ENCODE assay signal across 8 cellular contexts in genomic region chr1:203650012-203650836, GRCh38. TPM values are rescaled to one million over a fixed set of nuclear protein-coding genes. Genes with fewer than 3 reads are reported as not detected.
DNase-seq lines count a peak whose midpoint lies in the region; ATAC-seq and TF ChIP-seq lines count a peak whose summit lies in the region.

No MANE protein-coding gene starts in this region.

- H3K9me3 Mint-ChIP-seq in central memory CD8-positive, alpha-beta T cell, result no peaks in the 10 kb centered on the region

- ATAC-seq in GM19463 (IDR thresholded peaks at IDR 0.05; ENCODE audit: unreplicated experiment) (peak; percentile 53), lung (ENCODE audit: insufficient read depth, low FRiP score) (peak; percentile 56)
- ATAC-seq in activated CD4-positive, CD25-positive, alpha-beta regulatory T cell treated with anti-CD3 and anti-CD28 coated beads, Interleukin-2, amount 50 U/mL, for 24 hours, result peak; percentile 50 to 53
- ATAC-seq in central memory CD8-positive, alpha-beta T cell (replicated peaks; ENCODE audit: extremely low read depth, poor library complexity, severe bottlenecking), result peak; percentile 40

- peaks cover 67% of the 10 kb centered on the region for H3K4me1 Mint-ChIP-seq in central memory CD8-positive, alpha-beta T cell

- peak overlapping the region; percentile 16; the same call in 1 of the 2 replicates for H3K9ac ChIP-seq in BLaER1

- peak overlapping the region; percentile 91 for H3K27ac Mint-ChIP-seq in central memory CD8-positive, alpha-beta T cell (ENCODE audit: low read depth)

- H3K9me3 ChIP-seq in BLaER1 (no peaks in the 10 kb centered on the region), lung (ENCODE audit: control insufficient read depth in 2 of 2, insufficient read depth in 1 of 2, low read length in 1 of 2) (no peaks in the 10 kb centered on the region)

- TF ChIP-seq CTCF in lung (IDR thresholded peaks at IDR 0.05; ENCODE audit: control extremely low read depth, extremely low read depth), result no peak

- H3K4me2 ChIP-seq in BLaER1, result peak overlapping the region; percentile 90

- peaks cover 8% of the 10 kb centered on the region for H3K36me3 ChIP-seq in BLaER1
- peaks cover 0 to 4% of the 10 kb centered on the region in 2 donors for H3K36me3 ChIP-seq in lung (ENCODE audit: control insufficient read depth in 2 of 2, insufficient read depth in 2 of 2, low read length in 2 of 2)

- H3K4me1 ChIP-seq in BLaER1 (peaks cover 54% of the 10 kb centered on the region), lung (ENCODE audit: control insufficient read depth in 2 of 2, insufficient read depth in 2 of 2, low read length in 2 of 2) (peaks cover 21 to 25% of the 10 kb centered on the region in 2 donors)

- 12 to 19% methylated on average over 40 to 42 of the region's 42 CpGs for WGBS in lung, 2 donors

- H3K27ac ChIP-seq in BLaER1 (peak overlapping the region; percentile 47), lung (ENCODE audit: low read depth in 1 of 2, low read length in 1 of 2) (peak overlapping the region; percentile 17 to 66)

- H3K4me3 ChIP-seq in BLaER1, result peak overlapping the region; percentile 50
- H3K4me3 ChIP-seq in lung, result no peak overlapping the region

- peaks cover 61% of the 10 kb centered on the region for H4K20me1 ChIP-seq in BLaER1

- peaks cover 26% of the 10 kb centered on the region for H3K36me3 Mint-ChIP-seq in central memory CD8-positive, alpha-beta T cell (ENCODE audit: insufficient read depth)

- DNase-seq in HuH-7.5 (ENCODE audit: low spot score), result peak; percentile 55
- DNase-seq in central memory CD8-positive, alpha-beta T cell (ENCODE audit: low spot score in 2 of 2), result peak; percentile 36 to 49
- peak; percentile 34 for DNase-seq in lung (ENCODE audit: low spot score)
- DNase-seq in stimulated activated CD8-positive, alpha-beta memory T cell treated with anti-CD3 and anti-CD28 coated beads, Interleukin-7, amount 100 ng/mL, for 4 hours (ENCODE audit: low read depth in 2 of 2), result peak; percentile 39 to 63
- no peak for DNase-seq in cerebellar nuclear complex (lab: John Stamatoyannopoulos, UW)

- H3K4me3 Mint-ChIP-seq in central memory CD8-positive, alpha-beta T cell, result peak overlapping the region; percentile 79

- H3K27me3 Mint-ChIP-seq in central memory CD8-positive, alpha-beta T cell, result no peaks in the 10 kb centered on the region

- H3K27me3 ChIP-seq in BLaER1, result no peaks in the 10 kb centered on the region
- no peaks in the 10 kb centered on the region for H3K27me3 ChIP-seq in lung (ENCODE audit: control insufficient read depth, insufficient read depth)

RNA-seq across cellular contexts. Expression of gene ATP2B4, which starts 23.6 kb away (rescaled TPM):
- total RNA-seq in lung, result 100 to 1,000 TPM in 1 of 2 donors, 10 to 100 TPM in 1; 99.6 to 145 TPM
- 10 to 100 TPM; 35.9 to 53.1 TPM for polyA plus RNA-seq in lung

Comparison
In these comparisons a context has a peak if more than half of its experiments do, and no peak if none do; other contexts are left out.
1. DNase-seq: peak in HuH-7.5 (single experiment), central memory CD8-positive, alpha-beta T cell (2 of 2), lung (single experiment) and stimulated activated CD8-positive, alpha-beta memory T cell treated with anti-CD3 and anti-CD28 coated beads, Interleukin-7, amount 100 ng/mL, for 4 hours (2 of 2); none in cerebellar nuclear complex (0 of 2).
2. Peak in every context shown above with its lines, with median percentiles within 50 percentile points of each other: ATAC-seq.